ENCODE assay signal across 8 cellular contexts in the genomic region with DNA sequence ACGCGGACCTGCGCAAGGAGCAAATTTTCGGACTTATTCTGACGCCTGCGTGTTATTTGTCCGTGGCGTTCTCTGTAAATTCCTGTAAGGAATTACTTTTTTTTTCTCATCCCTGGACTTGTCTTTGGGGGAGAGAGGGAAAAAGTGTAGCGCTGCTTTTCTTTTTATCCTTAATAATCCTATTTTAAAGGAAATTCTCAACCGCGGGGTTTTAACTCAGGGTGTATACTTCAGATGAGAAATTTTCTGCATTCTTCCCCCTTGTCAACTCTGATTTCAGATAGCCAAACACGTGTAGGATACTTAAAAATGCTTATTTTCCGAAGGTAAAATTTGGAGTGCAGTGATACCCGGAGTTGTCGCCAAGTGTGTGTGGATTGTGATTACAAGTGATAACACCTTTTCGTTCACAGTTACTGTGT. TPM values are rescaled to one million over a fixed set of nuclear protein-coding genes. Genes with fewer than 3 reads are reported as not detected.
DNase-seq lines count a peak whose midpoint lies in the region; ATAC-seq, FAIRE-seq and TF ChIP-seq lines count a peak whose summit lies in the region.

No MANE protein-coding gene starts in this region.

- no peak overlapping the region for H2BK120ac ChIP-seq in IMR-90 (ENCODE audit: low read depth, low read length)

- H3K4me3 ChIP-seq in BLaER1 (peak overlapping the region; percentile 86), IMR-90 (ENCODE audit: insufficient read depth, low read depth, low read length) (peak overlapping the region; percentile 66), K562 (peak overlapping the region; percentile 64), right lobe of liver (peak overlapping the region; percentile 71 to 86 (median 84)), upper lobe of right lung (peak overlapping the region; percentile 79)

- peak overlapping the region; percentile 64 for H2BK5ac ChIP-seq in IMR-90 (ENCODE audit: low read depth, low read length, poor library complexity, severe bottlenecking)

- TF ChIP-seq CTCF in IMR-90 (conservative IDR thresholded peaks at IDR 0.05; ENCODE audit: low read depth, low read length) (no peak), K562 (IDR thresholded peaks at IDR 0.05 in 2 of 3, conservative IDR thresholded peaks at IDR 0.05 in 1 of 3; ENCODE audit: insufficient read depth in 2 of 3, low read depth in 1 of 3, low read length in 3 of 3) (no peak), right lobe of liver (IDR thresholded peaks at IDR 0.05) (no peak), upper lobe of right lung (IDR thresholded peaks at IDR 0.05) (no peak)

- TF ChIP-seq POLR2A in IMR-90 (IDR thresholded peaks at IDR 0.05; ENCODE audit: low read depth, low read length), result no peak
- TF ChIP-seq POLR2A in K562 (conservative IDR thresholded peaks at IDR 0.05), result no peak
- no peak for TF ChIP-seq POLR2A in right lobe of liver (IDR thresholded peaks at IDR 0.05)

- H3K9me1 ChIP-seq in IMR-90 (ENCODE audit: insufficient read depth, low read length) (0 out of 2 replicates have a peak, but pooled peaks cover 3% of the 10 kb centered on the region), K562 (ENCODE audit: control insufficient read depth, insufficient read depth, low read length) (no peaks in the 10 kb centered on the region)

- H2BK15ac ChIP-seq in IMR-90 (ENCODE audit: low read depth, low read length), result 0 out of 3 replicates have a peak overlapping the region, but pooled peaks have one; percentile 19

- WGBS in IMR-90 (ENCODE audit: extremely low coverage in 2 of 2, insufficient read length in 1 of 2), 2 experiments, result 0% methylated on average over 1 of the region's 16 CpGs; no CpG with 5 or more reads in 1 of the 2 experiments
- WGBS in K562 (ENCODE audit: insufficient coverage, low coverage, missing lambda C conversion rate), result 2% methylated on average over 16 of the region's 16 CpGs
- WGBS in right lobe of liver (ENCODE audit: insufficient coverage, low coverage, low lambda C conversion rate, missing lambda C conversion rate), result under 1% methylated on average over 16 of the region's 16 CpGs

- no peak for TF ChIP-seq EP300 in K562 (IDR thresholded peaks at IDR 0.05; ENCODE audit: low read length)

- POLR2A ChIA-PET in IMR-90 (lab: Charles Lee; ENCODE audit: unreplicated experiment) (no interaction called here), K562 (lab: Yijun Ruan, JAX) (interaction anchor here (0.6 kb wide), 1 partner anchor 9 kb away, joined by 4 read pairs; no protein-coding TSS in a partner anchor)

- DNase-seq in IMR-90 (no peak), K562 (ENCODE audit: extremely low read depth in 1 of 4, low spot score in 3 of 4) (peak in 3 of 4 experiments; percentile 15 to 51 (median 24)), right lobe of liver (no peak), upper lobe of right lung (no peak), DMS153 treated with DMSO at 0.1 percent for 48 hours (lab: John Stamatoyannopoulos, UW; ENCODE audit: unreplicated experiment) (no peak)

- no peak for ATAC-seq in IMR-90 (ENCODE audit: low read depth)
- ATAC-seq in K562, result peak; percentile 3; the same call in 1 of the 3 replicates
- peak in 1 of 4 donors; percentile 2 for ATAC-seq in right lobe of liver
- no peak for ATAC-seq in upper lobe of right lung
- ATAC-seq in GM18867 (IDR thresholded peaks at IDR 0.05; ENCODE audit: unreplicated experiment), result no peak
- no peak for ATAC-seq in HG02870 (IDR thresholded peaks at IDR 0.05; ENCODE audit: unreplicated experiment)

- no peak overlapping the region for H4K5ac ChIP-seq in IMR-90 (ENCODE audit: low read depth, low read length)

- H2AK5ac ChIP-seq in IMR-90 (ENCODE audit: low read depth, low read length), result no peak overlapping the region

- peaks cover 19% of the 10 kb centered on the region for H3K36me3 ChIP-seq in BLaER1
- no peaks in the 10 kb centered on the region for H3K36me3 ChIP-seq in IMR-90 (ENCODE audit: control insufficient read depth, insufficient read depth, low read length)
- peaks cover 18% of the 10 kb centered on the region for H3K36me3 ChIP-seq in K562 (ENCODE audit: control insufficient read depth, insufficient read depth, low read length)
- no peaks in the 10 kb centered on the region for H3K36me3 ChIP-seq in right lobe of liver
- peaks cover 9% of the 10 kb centered on the region for H3K36me3 ChIP-seq in upper lobe of right lung

- H3K79me2 ChIP-seq in K562 (ENCODE audit: control insufficient read depth, insufficient read depth, low read length), result peaks cover 59% of the 10 kb centered on the region

- no peak for TF ChIP-seq RAD21 in IMR-90 (IDR thresholded peaks at IDR 0.05; ENCODE audit: low read length)
- TF ChIP-seq RAD21 in K562 (CRISPR knock-in tag; conservative IDR thresholded peaks at IDR 0.05 in 1 of 2, IDR thresholded peaks at IDR 0.05 in 1 of 2), result no peak

- FAIRE-seq in K562 (lab: Jason Lieb, UNC), result no peak

- H3K79me1 ChIP-seq in IMR-90 (ENCODE audit: low read depth in 1 of 2, low read length in 2 of 2), result peaks cover 0 to 11% of the 10 kb centered on the region in 2 experiments; a peak in 3 of 4 replicates

- BruUV-seq in IMR-90 (replicated peaks; lab: Mats Ljungman, UMichigan), result TSS peak; percentile 73
- TSS peak; percentile 47 for BruUV-seq in K562 (replicated peaks; lab: Mats Ljungman, UMichigan)

- H3K23ac ChIP-seq in IMR-90 (ENCODE audit: low read depth, low read length), result peak overlapping the region; percentile 93

- peak overlapping the region; percentile 72; the same call in 1 of the 2 replicates for H3K56ac ChIP-seq in IMR-90 (ENCODE audit: extremely low read depth, insufficient read depth, low read length)

- peaks cover 24% of the 10 kb centered on the region for H3K4me1 ChIP-seq in BLaER1
- peaks cover 2% of the 10 kb centered on the region; the same call in 1 of the 2 replicates for H3K4me1 ChIP-seq in IMR-90 (ENCODE audit: control insufficient read depth, insufficient read depth, low read length)
- H3K4me1 ChIP-seq in K562 (replicated peaks in 1 of 2; ENCODE audit: control insufficient read depth in 2 of 2, insufficient read depth in 2 of 2, low read length in 2 of 2), result peaks cover 17 to 36% of the 10 kb centered on the region in 2 experiments
- peaks cover 0 to 13% (median 1%) of the 10 kb centered on the region in 4 donors for H3K4me1 ChIP-seq in right lobe of liver
- peaks cover 19% of the 10 kb centered on the region for H3K4me1 ChIP-seq in upper lobe of right lung

- H3K14ac ChIP-seq in IMR-90 (replicated peaks; ENCODE audit: low read depth, low read length), result peak overlapping the region; percentile 58; the same call in 1 of the 2 replicates

- in situ Hi-C loops in IMR-90 (cut with MboI; ENCODE audit: low sequenced_read_pairs), result no loop called here
- in situ Hi-C loops in K562 (cut with MboI), result no loop called here

- H4K20me1 ChIP-seq in BLaER1 (peaks cover 39% of the 10 kb centered on the region), IMR-90 (ENCODE audit: insufficient read depth, low read length) (peaks cover 13% of the 10 kb centered on the region; the same call in 1 of the 2 replicates), K562 (replicated peaks; ENCODE audit: control insufficient read depth, insufficient read depth, low read length) (no peaks in the 10 kb centered on the region)

- peak overlapping the region; percentile 86 for H3K4me2 ChIP-seq in BLaER1
- peak overlapping the region; percentile 91; the same call in 1 of the 2 replicates for H3K4me2 ChIP-seq in IMR-90 (ENCODE audit: low read depth, low read length)
- peak overlapping the region; percentile 91 for H3K4me2 ChIP-seq in K562 (ENCODE audit: insufficient read depth, low read length)

- H3K9me3 ChIP-seq in BLaER1 (no peaks in the 10 kb centered on the region), IMR-90 (ENCODE audit: control insufficient read depth, insufficient read depth, low read length) (no peaks in the 10 kb centered on the region), K562 (replicated peaks; ENCODE audit: control insufficient read depth, insufficient read depth, low read depth, low read length) (no peaks in the 10 kb centered on the region), right lobe of liver (no peaks in the 10 kb centered on the region), upper lobe of right lung (no peaks in the 10 kb centered on the region)

- peak overlapping the region; percentile 94 for H2AFZ ChIP-seq in IMR-90 (replicated peaks; ENCODE audit: low read length, poor library complexity)
- peak overlapping the region; percentile 83; the same call in 1 of the 2 replicates for H2AFZ ChIP-seq in K562 (ENCODE audit: low read depth, low read length)

- dilution Hi-C loops in IMR-90 (cut with HindIII; ENCODE audit: low sequenced_read_pairs, unreplicated experiment), result no loop called here

- H2AK9ac ChIP-seq in IMR-90 (replicated peaks; ENCODE audit: low read depth, low read length, poor library complexity), result peak overlapping the region; percentile 91

- H4K91ac ChIP-seq in IMR-90 (ENCODE audit: insufficient read depth, low read depth, low read length), result peak overlapping the region; percentile 40; the same call in 1 of the 2 replicates

- H3K27me3 ChIP-seq in BLaER1 (no peaks in the 10 kb centered on the region), IMR-90 (ENCODE audit: control insufficient read depth, insufficient read depth, low read length) (no peaks in the 10 kb centered on the region), K562 (ENCODE audit: control insufficient read depth in 2 of 2, insufficient read depth in 2 of 2, low read length in 2 of 2) (no peaks in the 10 kb centered on the region), right lobe of liver (no peaks in the 10 kb centered on the region), upper lobe of right lung (no peaks in the 10 kb centered on the region)

- peak overlapping the region in 1 of 2 experiments; percentile 56; a peak in 2 of 4 replicates for H4K8ac ChIP-seq in IMR-90 (ENCODE audit: low read depth in 2 of 2, low read length in 2 of 2)

- no peak overlapping the region; the same call in none of the 2 replicates for H3K18ac ChIP-seq in IMR-90 (ENCODE audit: low read depth, low read length)

- H3K27ac ChIP-seq in BLaER1 (peak overlapping the region; percentile 85), IMR-90 (ENCODE audit: insufficient read depth, low read length) (peak overlapping the region; percentile 77), K562 (ENCODE audit: extremely low read depth, low read depth, low read length) (peak overlapping the region; percentile 86), right lobe of liver (peak overlapping the region; percentile 60 to 80 (median 79)), upper lobe of right lung (peak overlapping the region; percentile 89)

- H2BK20ac ChIP-seq in IMR-90 (ENCODE audit: low read depth, low read length), result no peak overlapping the region

- H3K4ac ChIP-seq in IMR-90 (ENCODE audit: low read depth, low read length), result peak overlapping the region; percentile 65

- intact Hi-C loops in IMR-90 (cut with micrococcal nuclease) (loop anchor here (1.0 kb wide), 1 partner anchor 56 kb away; no protein-coding TSS in a partner anchor), K562 (cut with micrococcal nuclease) (loop anchor here (5.0 to 10.0 kb wide), 4 partner anchors 115 to 423 kb away; a partner anchor contains a TSS), right lobe of liver (cut with DNase I) (no loop called here), upper lobe of right lung (cut with DNase I) (no loop called here)

- peak overlapping the region; percentile 91 for H3K9ac ChIP-seq in BLaER1
- peak overlapping the region; percentile 69 for H3K9ac ChIP-seq in IMR-90 (ENCODE audit: low read depth, low read length)
- peak overlapping the region; percentile 88 to 97 for H3K9ac ChIP-seq in K562 (ENCODE audit: insufficient read depth in 1 of 2, low read depth in 2 of 2, low read length in 2 of 2)

- CTCF ChIA-PET in IMR-90 (lab: Yijun Ruan, JAX), result no interaction called here
- CTCF ChIA-PET in K562 (lab: Yijun Ruan, JAX; ENCODE audit: low intra/inter-chr PET ratio), result no interaction called here

RNA-seq across cellular contexts. Expression of a gene that starts 0.9 kb away (rescaled TPM):
- 18.6 and 30.6 TPM in 2 replicates for total RNA-seq in IMR-90 (2012; rRNA removed)
- polyA plus RNA-seq in IMR-90 (2012; rRNA removed), result 6.2 and 6.9 TPM in 2 replicates
- polyA plus RNA-seq in IMR-90 (2012; cell fraction: cytosol; rRNA removed), result 1.2 and 3.6 TPM in 2 replicates
- 3.2 and 4.9 TPM in 2 replicates for polyA plus RNA-seq in IMR-90 (2012; cell fraction: nucleus; rRNA removed; ENCODE audit: low replicate concordance)
- total RNA-seq in K562 (2011; cell fraction: chromatin; rRNA removed; ENCODE audit: low replicate concordance), result 114 and 176 TPM in 2 replicates
- total RNA-seq in K562 (2011; cell fraction: nucleolus; rRNA removed), result 54.0 and 57.9 TPM in 2 replicates
- total RNA-seq in K562 (2011; cell fraction: nucleoplasm; rRNA removed), result 61.2 and 112 TPM in 2 replicates
- 71.8 and 75.6 TPM in 2 replicates for total RNA-seq in K562 (2014; rRNA removed)
- total RNA-seq in K562 (2014; rRNA removed; fragmentation: Illumina TruSeq; extraction: Trizol), result 96.8 and 120 TPM in 2 replicates
- 69.4 and 76.0 TPM in 2 replicates for total RNA-seq in K562 (2015; rRNA removed; fragmentation: Illumina TruSeq; extraction: Trizol)
- total RNA-seq in K562 (2021), result 109 and 111 TPM in 2 replicates
- 22.8 and 40.4 TPM in 2 replicates for polyA plus RNA-seq in K562 (2011; rRNA removed)
- 20.4 and 29.5 TPM in 2 replicates for polyA plus RNA-seq in K562 (2011; cell fraction: cytosol; rRNA removed)
- polyA plus RNA-seq in K562 (2011; cell fraction: nucleus; rRNA removed), result 26.7 and 36.5 TPM in 2 replicates
- polyA plus RNA-seq in K562 (2012), result 24.0 and 28.2 TPM in 2 replicates
- 41.4 and 46.7 TPM in 2 replicates for polyA plus RNA-seq in K562 (2014; fragmentation: Illumina TruSeq; extraction: Trizol)
- polyA plus RNA-seq in K562 (2014; fragmentation: Nextera tagmentation; extraction: Ambion mirVana), result 10 to 100 TPM; 25.9 to 36.8 TPM
- polyA plus RNA-seq in K562 (2014; rRNA removed), result 25.9 and 38.0 TPM in 2 replicates
- polyA minus RNA-seq in K562 (2011; rRNA and poly(A)+ RNA removed), result 134 and 161 TPM in 2 replicates
- 33.9 and 43.4 TPM in 2 replicates for polyA minus RNA-seq in K562 (2011; cell fraction: cytosol; rRNA and poly(A)+ RNA removed)
- polyA minus RNA-seq in K562 (2011; cell fraction: nucleus; rRNA and poly(A)+ RNA removed), result 78.6 and 97.4 TPM in 2 replicates
- total RNA-seq in right lobe of liver, result 10 to 100 TPM; 12.0 to 20.8 (median 14.6) TPM
- 51.1 TPM for total RNA-seq in upper lobe of right lung

RNA-seq across cellular contexts. Expression of a gene that starts 55.4 kb away (rescaled TPM):
- total RNA-seq in IMR-90 (2012; rRNA removed) (49.3 and 70.3 TPM in 2 replicates), K562 (2014; rRNA removed) (17.5 and 34.9 TPM in 2 replicates), K562 (2014; rRNA removed; fragmentation: Illumina TruSeq; extraction: Trizol) (17.3 and 17.4 TPM in 2 replicates), K562 (2015; rRNA removed; fragmentation: Illumina TruSeq; extraction: Trizol) (13.8 and 14.7 TPM in 2 replicates), K562 (2021) (36.3 and 39.2 TPM in 2 replicates), right lobe of liver (10 to 100 TPM; 52.2 to 75.6 (median 64.0) TPM), upper lobe of right lung (108 TPM)
- polyA plus RNA-seq in IMR-90 (2012; rRNA removed) (82.0 and 138 TPM in 2 replicates), K562 (2011; rRNA removed) (84.8 and 84.9 TPM in 2 replicates), K562 (2014; fragmentation: Illumina TruSeq; extraction: Trizol) (25.3 and 30.4 TPM in 2 replicates), K562 (2014; fragmentation: Nextera tagmentation; extraction: Ambion mirVana) (100 to 1,000 TPM; 100 to 102 TPM), K562 (2014; rRNA removed) (36.0 and 58.0 TPM in 2 replicates)
- 66.1 and 66.5 TPM in 2 replicates for polyA plus RNA-seq in IMR-90 (2012; cell fraction: cytosol; rRNA removed)
- 16.5 and 39.0 TPM in 2 replicates for polyA plus RNA-seq in IMR-90 (2012; cell fraction: nucleus; rRNA removed; ENCODE audit: low replicate concordance)
- total RNA-seq in K562 (2011; cell fraction: chromatin; rRNA removed; ENCODE audit: low replicate concordance), result 38.2 and 76.7 TPM in 2 replicates
- 120 and 131 TPM in 2 replicates for total RNA-seq in K562 (2011; cell fraction: nucleolus; rRNA removed)
- total RNA-seq in K562 (2011; cell fraction: nucleoplasm; rRNA removed), result 54.9 and 77.7 TPM in 2 replicates
- polyA plus RNA-seq in K562 (2011; cell fraction: cytosol; rRNA removed), result 66.6 and 67.4 TPM in 2 replicates
- 43.3 and 49.6 TPM in 2 replicates for polyA plus RNA-seq in K562 (2011; cell fraction: nucleus; rRNA removed)
- polyA plus RNA-seq in K562 (2012), result 32.9 and 33.5 TPM in 2 replicates
- 50.5 and 69.1 TPM in 2 replicates for polyA minus RNA-seq in K562 (2011; rRNA and poly(A)+ RNA removed)
- polyA minus RNA-seq in K562 (2011; cell fraction: cytosol; rRNA and poly(A)+ RNA removed), result 20.9 and 37.0 TPM in 2 replicates
- 19.0 and 31.1 TPM in 2 replicates for polyA minus RNA-seq in K562 (2011; cell fraction: nucleus; rRNA and poly(A)+ RNA removed)

Comparison
In these comparisons a context has a peak if more than half of its experiments do, and no peak if none do; other contexts are left out.
1. DNase-seq: peak in K562 (3 of 4); none in IMR-90 (single experiment), right lobe of liver (0 of 3), upper lobe of right lung (single experiment) and DMS153 treated with DMSO at 0.1 percent for 48 hours (single experiment).
2. intact Hi-C loops: an anchor here in IMR-90 (1.0 kb wide) and K562 (5.0 to 10.0 kb wide); none called in right lobe of liver and upper lobe of right lung.
3. Peak in every context shown above with its lines, with median percentiles within 50 percentile points of each other: H3K27ac ChIP-seq, H3K4me2 ChIP-seq, H3K4me3 ChIP-seq and H3K9ac ChIP-seq.